Comparison of ENCODE assay signal across 8 cellular contexts in the genomic region with DNA sequence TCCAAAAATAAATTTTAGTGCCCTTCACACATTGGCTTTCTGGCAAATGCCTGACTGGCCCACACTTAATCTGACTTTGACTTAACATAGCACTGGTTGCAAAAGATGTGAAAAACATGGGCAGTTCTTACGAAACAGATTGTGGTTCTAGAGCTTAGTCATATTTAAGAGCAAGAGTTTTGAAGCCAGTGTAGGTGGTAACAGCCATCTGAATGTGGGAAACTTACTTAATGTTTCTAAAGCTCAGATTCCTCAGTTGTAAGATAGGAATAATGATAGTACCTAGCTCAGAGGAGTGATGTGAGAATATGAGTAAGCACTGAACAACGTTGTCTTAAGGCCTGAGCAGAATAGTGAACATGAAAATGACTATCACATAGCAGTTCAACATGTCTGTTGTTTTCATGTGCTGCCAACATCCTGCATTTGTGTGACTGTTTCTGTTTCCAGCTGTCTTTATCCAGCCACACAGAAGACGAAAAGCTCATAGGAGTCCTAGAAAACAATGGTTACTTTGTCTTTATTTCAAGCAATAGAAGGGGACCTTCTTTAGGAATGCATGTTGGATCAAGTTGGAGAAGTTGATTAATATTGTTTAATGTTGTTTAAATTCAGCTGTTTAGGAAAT.
DNase-seq lines count a peak whose midpoint lies in the region; ATAC-seq and TF ChIP-seq lines count a peak whose summit lies in the region.

No MANE protein-coding gene starts in this region.

- no peaks in the 10 kb centered on the region for H3K36me3 ChIP-seq in KMS-11 (ENCODE audit: insufficient read depth)

- no peaks in the 10 kb centered on the region for H3K27me3 ChIP-seq in KMS-11 (ENCODE audit: insufficient read depth, low read depth)

- peaks cover 47% of the 10 kb centered on the region for H3K4me1 ChIP-seq in KMS-11 (ENCODE audit: low read depth, poor library complexity, severe bottlenecking)

- no peaks in the 10 kb centered on the region for H3K79me2 ChIP-seq in KMS-11 (ENCODE audit: insufficient read depth, low read depth)

- H2AFZ ChIP-seq in KMS-11 (ENCODE audit: low read depth), result peak overlapping the region; percentile 2; the same call in 1 of the 2 replicates

- H3K9ac ChIP-seq in KMS-11, result no peak overlapping the region; the same call in 1 of the 2 replicates

- H3K27ac ChIP-seq in KMS-11, result peak overlapping the region; percentile 57

- peak; percentile 96 for ATAC-seq in GM21825 (IDR thresholded peaks at IDR 0.05; ENCODE audit: unreplicated experiment)

- no peaks in the 10 kb centered on the region for H4K20me1 ChIP-seq in KMS-11 (ENCODE audit: insufficient read depth)

- peak overlapping the region; percentile 58 for H3K4me2 ChIP-seq in KMS-11

- TF ChIP-seq CTCF in KMS-11 (conservative IDR thresholded peaks at IDR 0.05; ENCODE audit: low read depth, low read length), result no peak

- DNase-seq in GM04504 (ENCODE audit: low read depth) (peak; percentile 52), fibroblast of the conjunctiva (ENCODE audit: low read depth) (peak; percentile 18), NCI-H345 treated with DMSO at 0.1 percent for 48 hours (lab: John Stamatoyannopoulos, UW; ENCODE audit: unreplicated experiment) (no peak), NCI-H1694 (lab: John Stamatoyannopoulos, UW) (no peak), OCI-M2 (lab: John Stamatoyannopoulos, UW; ENCODE audit: unreplicated experiment) (no peak)
- no peak for DNase-seq in central memory CD4-positive, alpha-beta T cell

- H3K4me3 ChIP-seq in KMS-11 (IDR thresholded peaks at IDR 0.05; ENCODE audit: insufficient read depth, low read depth, low read length), result no peak overlapping the region

Comparison
In these comparisons a context has a peak if more than half of its experiments do, and no peak if none do; other contexts are left out.
1. DNase-seq: peak in GM04504 (single experiment) and fibroblast of the conjunctiva (single experiment); none in central memory CD4-positive, alpha-beta T cell (single experiment), NCI-H345 treated with DMSO at 0.1 percent for 48 hours (single experiment), NCI-H1694 (single experiment) and OCI-M2 (single experiment).